16 cellular contexts compared by ENCODE assay signal in the genomic region with DNA sequence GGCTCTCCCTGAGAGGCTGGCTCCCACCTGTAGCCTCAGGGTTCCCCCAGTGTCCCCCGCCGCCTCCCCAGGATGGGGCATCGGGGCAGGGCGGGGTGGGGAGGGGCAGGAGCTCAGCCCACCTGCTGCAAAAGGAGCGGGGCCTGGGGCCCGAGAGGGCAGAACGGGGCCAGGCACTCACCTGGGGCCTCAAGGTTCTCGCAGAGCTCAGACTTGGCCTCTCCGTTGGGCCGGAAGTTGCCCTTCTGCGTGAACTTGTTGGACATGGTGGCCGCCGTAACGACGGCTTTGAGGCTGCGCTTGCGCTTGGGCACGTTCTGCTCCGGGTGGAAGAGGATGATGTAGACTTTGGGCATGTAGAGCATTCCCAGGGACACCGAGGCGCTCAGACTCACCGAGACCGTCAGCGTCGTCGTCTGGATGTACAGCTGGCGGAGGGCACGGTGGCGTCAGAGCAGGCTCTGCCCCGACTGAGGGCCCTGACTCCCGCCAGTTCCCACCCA.
A peak's percentile ranks its signal among the peaks of the same experiment; 100 is the strongest.
DNase-seq lines count a peak whose midpoint lies in the region; ATAC-seq and TF ChIP-seq lines count a peak whose summit lies in the region.
"Had no signal": no experiment of that assay in that cellular context is flagged by ENCODE, and none has a peak within 500 bp of the region (broad histone marks: within the 10 kb centered on the region; RNA-seq: fewer than 3 reads in every experiment).

No MANE protein-coding gene starts in this region.

- peaks cover 11% of the 10 kb centered on the region in 2 donors for H3K27me3 Mint-ChIP-seq in natural killer cell (ENCODE audit: low read depth in 2 of 2)
- peaks cover 7 to 12% of the 10 kb centered on the region in 2 donors for H3K27me3 Mint-ChIP-seq in natural killer cell treated with Interleukin-12 subunit alpha and Interleukin-12 subunit beta and Interleukin-15 and Interleukin-18, amount 100 ng/mL, for 72 hours
- peaks cover 10% of the 10 kb centered on the region for H3K27me3 Mint-ChIP-seq in brain
- peaks cover 13% of the 10 kb centered on the region for H3K27me3 Mint-ChIP-seq in nephron progenitor cell (ENCODE audit: low read depth, poor library complexity)

- H3K36me3 Mint-ChIP-seq in natural killer cell = no peaks in the 10 kb centered on the region
- H3K36me3 Mint-ChIP-seq in natural killer cell treated with Interleukin-12 subunit alpha and Interleukin-12 subunit beta and Interleukin-15 and Interleukin-18, amount 100 ng/mL, for 72 hours = no peaks in the 10 kb centered on the region
- H3K36me3 Mint-ChIP-seq in brain = no peaks in the 10 kb centered on the region
- H3K36me3 Mint-ChIP-seq in nephron progenitor cell (ENCODE audit: low read depth) = no peaks in the 10 kb centered on the region
- H3K36me3 Mint-ChIP-seq: activated CD8-positive, alpha-beta memory T cell treated with anti-CD3 and anti-CD28 coated beads, Interleukin-2, amount 10 ng/mL, durations not matched to agents 7 days and 5 days; CD8-positive, alpha-beta T cell; naive thymus-derived CD4-positive, alpha-beta T cell; T-cell had no signal

- H3K4me1 Mint-ChIP-seq in natural killer cell (no peaks in the 10 kb centered on the region), brain (peaks cover 46% of the 10 kb centered on the region), nephron progenitor cell (peaks cover 24% of the 10 kb centered on the region)
- H3K4me1 Mint-ChIP-seq in natural killer cell treated with Interleukin-12 subunit alpha and Interleukin-12 subunit beta and Interleukin-15 and Interleukin-18, amount 100 ng/mL, for 72 hours (ENCODE audit: low read depth in 2 of 2) = no peaks in the 10 kb centered on the region

- intact Hi-C loops in natural killer cell (cut with micrococcal nuclease) = loop anchor here (1.0 to 2.0 kb wide), 3 partner anchors 173 to 284 kb away; no protein-coding TSS in a partner anchor

- DNase-seq in natural killer cell (no peak), nephron progenitor cell (no peak), NCI-H82 (lab: John Stamatoyannopoulos, UW) (no peak), activated T-cell treated with anti-CD3 and anti-CD28 coated beads for 4 hours (no peak)
- DNase-seq in natural killer cell treated with Interleukin-12 subunit alpha and Interleukin-12 subunit beta and Interleukin-15 and Interleukin-18, amount 100 ng/mL, for 72 hours (ENCODE audit: low spot score) = no peak
- DNase-seq: DMS 273 treated with DMSO at 0.1 percent for 48 hours, foreskin melanocyte, NCI-H446 treated with DMSO at 0.1 percent for 48 hours had no signal

- H3K27ac Mint-ChIP-seq in natural killer cell = no peak overlapping the region
- no peak overlapping the region for H3K27ac Mint-ChIP-seq in natural killer cell treated with Interleukin-12 subunit alpha and Interleukin-12 subunit beta and Interleukin-15 and Interleukin-18, amount 100 ng/mL, for 72 hours
- no peak overlapping the region for H3K27ac Mint-ChIP-seq in brain
- H3K27ac Mint-ChIP-seq in nephron progenitor cell = no peak overlapping the region
- H3K27ac Mint-ChIP-seq: activated B cell treated with CpG ODN at 0.5 μM for 24 hours; activated CD8-positive, alpha-beta memory T cell treated with anti-CD3 and anti-CD28 coated beads, Interleukin-2, amount 10 ng/mL, durations not matched to agents 7 days and 5 days; CD8-positive, alpha-beta T cell; T-cell had no signal

- ATAC-seq in natural killer cell (peak in 1 of 3 donors; percentile 8), GM18498 (IDR thresholded peaks at IDR 0.05; ENCODE audit: unreplicated experiment) (no peak), GM21825 (IDR thresholded peaks at IDR 0.05; ENCODE audit: unreplicated experiment) (no peak)
- ATAC-seq in natural killer cell treated with Interleukin-12 subunit alpha and Interleukin-12 subunit beta and Interleukin-15 and Interleukin-18, amount 100 ng/mL, for 72 hours = no peak

- peak; percentile 43 for TF ChIP-seq CTCF in natural killer cell (IDR thresholded peaks at IDR 0.05)
- peak; percentile 33 to 37 for TF ChIP-seq CTCF in brain (conservative IDR thresholded peaks at IDR 0.05)
- TF ChIP-seq CTCF in nephron progenitor cell (IDR thresholded peaks at IDR 0.05) = peak; percentile 43

- no peak overlapping the region for H3K4me3 Mint-ChIP-seq in natural killer cell
- H3K4me3 Mint-ChIP-seq in natural killer cell treated with Interleukin-12 subunit alpha and Interleukin-12 subunit beta and Interleukin-15 and Interleukin-18, amount 100 ng/mL, for 72 hours = no peak overlapping the region
- H3K4me3 Mint-ChIP-seq in brain = no peak overlapping the region
- no peak overlapping the region for H3K4me3 Mint-ChIP-seq in nephron progenitor cell
- H3K4me3 Mint-ChIP-seq: activated B cell treated with CpG ODN at 0.5 μM for 24 hours; activated CD8-positive, alpha-beta memory T cell treated with anti-CD3 and anti-CD28 coated beads, Interleukin-2, amount 10 ng/mL, durations not matched to agents 7 days and 5 days; CD8-positive, alpha-beta T cell; naive thymus-derived CD4-positive, alpha-beta T cell; T-cell had no signal

- H3K9me3 Mint-ChIP-seq in natural killer cell (no peaks in the 10 kb centered on the region), brain (no peaks in the 10 kb centered on the region), nephron progenitor cell (peaks cover 7% of the 10 kb centered on the region)
- no peaks in the 10 kb centered on the region for H3K9me3 Mint-ChIP-seq in natural killer cell treated with Interleukin-12 subunit alpha and Interleukin-12 subunit beta and Interleukin-15 and Interleukin-18, amount 100 ng/mL, for 72 hours
- H3K9me3 Mint-ChIP-seq: CD8-positive, alpha-beta T cell; T-cell had no signal
